Comparison of ENCODE assay signal across 17 cellular contexts in genomic region chr5:177405312-177405711, GRCh38. TPM values are rescaled to one million over a fixed set of nuclear protein-coding genes. Genes with fewer than 3 reads are reported as not detected.
DNase-seq lines count a peak whose midpoint lies in the region; ATAC-seq and TF ChIP-seq lines count a peak whose summit lies in the region.
"Had no signal": no experiment of that assay in that cellular context is flagged by ENCODE, and none has a peak within 500 bp of the region (broad histone marks: within the 10 kb centered on the region; RNA-seq: fewer than 3 reads in every experiment).

No MANE protein-coding gene starts in this region.

- DNase-seq in stimulated activated naive CD8-positive, alpha-beta T cell treated with anti-CD3 and anti-CD28 coated beads, Interleukin-15, amount 100 ng/mL, for 72 hours = no peak
- no peak for DNase-seq in stimulated activated naive CD8-positive, alpha-beta T cell treated with anti-CD3 and anti-CD28 coated beads, Interleukin-15, Interleukin-2, amounts not matched to agents 100 U/mL and 50 U/mL, for 24 hours
- DNase-seq in activated B cell treated with CpG ODN at 0.5 μM for 24 hours (no peak), memory B cell (ENCODE audit: low spot score in 2 of 2) (no peak), DMS 273 (lab: John Stamatoyannopoulos, UW; ENCODE audit: unreplicated experiment) (no peak), OCI-LY7 (ENCODE audit: low spot score) (no peak)
- DNase-seq: activated CD4-positive, alpha-beta T cell treated with anti-CD3 and anti-CD28 coated beads for 1 hour; activated gamma-delta T cell treated with Interleukin-2 at 50 U/mL for 16 hours; effector memory CD4-positive, alpha-beta T cell; small intestine had no signal

- no peak for TF ChIP-seq CTCF in activated B cell treated with CpG ODN at 0.5 μM for 24 hours (IDR thresholded peaks at IDR 0.05)
- no peak for TF ChIP-seq CTCF in OCI-LY7 (conservative IDR thresholded peaks at IDR 0.05; ENCODE audit: low read length)

- no peak overlapping the region for H3K27ac ChIP-seq in OCI-LY7 (ENCODE audit: low read depth, low read length, poor library complexity, severe bottlenecking)
- H3K27ac ChIP-seq: lower lobe of right lung had no signal

- no peak overlapping the region for H3K4me2 ChIP-seq in OCI-LY7 (ENCODE audit: low read length)

- no TSS peak for BruUV-seq in OCI-LY7 (replicated peaks; lab: Mats Ljungman, UMichigan)

- H3K79me2 ChIP-seq in OCI-LY7 (ENCODE audit: insufficient read depth, low read depth, low read length) = no peaks in the 10 kb centered on the region

- no peak for ATAC-seq in stimulated activated naive CD8-positive, alpha-beta T cell treated with anti-CD3 and anti-CD28 coated beads, Interleukin-15, amount 100 ng/mL, for 72 hours
- ATAC-seq in stimulated activated naive CD8-positive, alpha-beta T cell treated with anti-CD3 and anti-CD28 coated beads, Interleukin-15, Interleukin-2, amounts not matched to agents 100 U/mL and 50 U/mL, for 24 hours = no peak
- ATAC-seq in activated B cell treated with CpG ODN at 0.5 μM for 24 hours (ENCODE audit: low read depth) (no peak), memory B cell (ENCODE audit: low read depth) (no peak), GM18909 (IDR thresholded peaks at IDR 0.05; ENCODE audit: poor library complexity, unreplicated experiment) (no peak), HG02884 (IDR thresholded peaks at IDR 0.05; ENCODE audit: unreplicated experiment) (no peak)

- no peaks in the 10 kb centered on the region for H3K9me3 Mint-ChIP-seq in stimulated activated naive CD8-positive, alpha-beta T cell treated with anti-CD3 and anti-CD28 coated beads, Interleukin-15, amount 100 ng/mL, for 72 hours
- H3K9me3 Mint-ChIP-seq in activated B cell treated with CpG ODN at 0.5 μM for 24 hours (no peaks in the 10 kb centered on the region), memory B cell (no peaks in the 10 kb centered on the region)

- CTCF ChIA-PET in activated B cell treated with CpG ODN at 0.5 μM for 24 hours (lab: Charles Lee) = interaction anchor here (1.0 to 8.5 kb wide), 11 partner anchors 16 to 111 kb away, joined by 3 to 293 read pairs (median 10); partner anchors contain the start of genes GRK6, PDLIM7 and PRR7
- CTCF ChIA-PET in OCI-LY7 (lab: Charles Lee; ENCODE audit: unreplicated experiment) = interaction anchor here (3.5 kb wide), 1 partner anchor 47 kb away, joined by 11 read pairs; no protein-coding TSS in a partner anchor

- POLR2A ChIA-PET in activated B cell treated with CpG ODN at 0.5 μM for 24 hours (lab: Charles Lee) = interaction anchor here (4.8 to 6.3 kb wide), 4 partner anchors 21 to 50 kb away, joined by 35 to 88 read pairs (median 54); partner anchors contain the start of genes GRK6 and PRR7
- POLR2A ChIA-PET in OCI-LY7 (lab: Charles Lee) = interaction anchor here (0.6 to 2.1 kb wide), 4 partner anchors 16 to 57 kb away, joined by 3 to 9 read pairs (median 6); partner anchors contain the start of gene GRK6

- H3K36me3 ChIP-seq in OCI-LY7 (ENCODE audit: insufficient read depth, low read length) = no peaks in the 10 kb centered on the region
- H3K36me3 ChIP-seq: lower lobe of right lung had no signal

- no peak overlapping the region for H2AFZ ChIP-seq in OCI-LY7 (ENCODE audit: low read length)

- peaks cover 18% of the 10 kb centered on the region for H3K4me1 ChIP-seq in OCI-LY7 (ENCODE audit: insufficient read depth, low read length, poor library complexity, severe bottlenecking)

- H3K36me3 Mint-ChIP-seq in activated B cell treated with CpG ODN at 0.5 μM for 24 hours (ENCODE audit: low read depth) (no peaks in the 10 kb centered on the region), memory B cell (no peaks in the 10 kb centered on the region)

- H3K27me3 Mint-ChIP-seq in stimulated activated naive CD8-positive, alpha-beta T cell treated with anti-CD3 and anti-CD28 coated beads, Interleukin-15, amount 100 ng/mL, for 72 hours = peaks cover 28% of the 10 kb centered on the region
- H3K27me3 Mint-ChIP-seq in activated B cell treated with CpG ODN at 0.5 μM for 24 hours = peaks cover 5% of the 10 kb centered on the region
- no peaks in the 10 kb centered on the region for H3K27me3 Mint-ChIP-seq in memory B cell

- H3K4me1 Mint-ChIP-seq in stimulated activated naive CD8-positive, alpha-beta T cell treated with anti-CD3 and anti-CD28 coated beads, Interleukin-15, amount 100 ng/mL, for 72 hours = peaks cover 44% of the 10 kb centered on the region
- peaks cover 39% of the 10 kb centered on the region for H3K4me1 Mint-ChIP-seq in activated B cell treated with CpG ODN at 0.5 μM for 24 hours
- peaks cover 25% of the 10 kb centered on the region for H3K4me1 Mint-ChIP-seq in memory B cell

- no peaks in the 10 kb centered on the region for H3K9me3 ChIP-seq in OCI-LY7 (ENCODE audit: low read length)
- H3K9me3 ChIP-seq: lower lobe of right lung had no signal

- peak overlapping the region in 1 of 2 donors; percentile 12 for H3K27ac Mint-ChIP-seq in stimulated activated naive CD8-positive, alpha-beta T cell treated with anti-CD3 and anti-CD28 coated beads, Interleukin-15, amount 100 ng/mL, for 72 hours
- no peak overlapping the region for H3K27ac Mint-ChIP-seq in activated B cell treated with CpG ODN at 0.5 μM for 24 hours
- H3K27ac Mint-ChIP-seq in memory B cell = peak overlapping the region; percentile 75

- no peaks in the 10 kb centered on the region for H4K20me1 ChIP-seq in OCI-LY7 (ENCODE audit: insufficient read depth, low read length)

- no peaks in the 10 kb centered on the region for H3K9me2 ChIP-seq in OCI-LY7 (ENCODE audit: insufficient read depth, low read length)

- H3K4me3 Mint-ChIP-seq in stimulated activated naive CD8-positive, alpha-beta T cell treated with anti-CD3 and anti-CD28 coated beads, Interleukin-15, amount 100 ng/mL, for 72 hours = peak overlapping the region; percentile 89 to 93
- H3K4me3 Mint-ChIP-seq in activated B cell treated with CpG ODN at 0.5 μM for 24 hours (peak overlapping the region; percentile 19), memory B cell (peak overlapping the region; percentile 62)

- H3K4me3 ChIP-seq in OCI-LY7 (ENCODE audit: low read depth, low read length, poor library complexity, severe bottlenecking) = no peak overlapping the region

- intact Hi-C loops in activated B cell treated with CpG ODN at 0.5 μM for 24 hours (cut with micrococcal nuclease) (loop anchor here (2.0 kb wide), 2 partner anchors 21 to 41 kb away; partner anchors contain the start of genes GRK6 and PRR7), OCI-LY7 (cut with micrococcal nuclease; ENCODE audit: unreplicated experiment) (loop anchor here (10.0 kb wide), 1 partner anchor 189 kb away; the partner anchor contains the start of gene TMED9)

RNA-seq across cellular contexts. Expression of gene F12, which starts 4.1 kb away (rescaled TPM):
- total RNA-seq in activated B cell treated with CpG ODN at 0.5 μM for 24 hours (0.31 TPM in 1 of 2 replicates, not detected in the other), OCI-LY7 (2022) (3.0 and 3.8 TPM in 2 replicates)
- total RNA-seq in OCI-LY7 (2014; rRNA removed; shearing (Covaris generic)) = 1.2 TPM in 1 of 2 replicates, not detected in the other

RNA-seq across cellular contexts. Expression of gene PFN3, which starts 4.9 kb away (rescaled TPM):
- total RNA-seq in activated B cell treated with CpG ODN at 0.5 μM for 24 hours (not detected in 2 replicates), OCI-LY7 (2022) (not detected in 2 replicates)
- total RNA-seq in OCI-LY7 (2014; rRNA removed; shearing (Covaris generic)) = not detected in 2 replicates
- total RNA-seq: bronchial epithelial cell; lower lobe of right lung; omental fat pad; RPMI7951; T-helper 1 cell treated with Interleukin-12 subunit alpha and Interleukin-12 subunit beta and Interleukin-4 antibody, amounts not matched to agents 30 ng/mL and 1 ng/mL, for 36 hours had no signal

RNA-seq across cellular contexts. Expression of gene SLC34A1, which starts 21.1 kb away (rescaled TPM):
- total RNA-seq in activated B cell treated with CpG ODN at 0.5 μM for 24 hours (not detected in 2 replicates), OCI-LY7 (2022) (0.46 and 0.63 TPM in 2 replicates)
- 0.05 and 0.35 TPM in 2 replicates for total RNA-seq in OCI-LY7 (2014; rRNA removed; shearing (Covaris generic))
- total RNA-seq: bronchial epithelial cell; lower lobe of right lung; omental fat pad; RPMI7951; T-helper 1 cell treated with Interleukin-12 subunit alpha and Interleukin-12 subunit beta and Interleukin-4 antibody, amounts not matched to agents 30 ng/mL and 1 ng/mL, for 36 hours had no signal

RNA-seq across cellular contexts. Expression of gene GRK6, which starts 21.2 kb away (rescaled TPM):
- total RNA-seq in activated B cell treated with CpG ODN at 0.5 μM for 24 hours (90.6 and 92.6 TPM in 2 replicates), OCI-LY7 (2022) (99.4 and 102 TPM in 2 replicates)
- 43.4 and 46.2 TPM in 2 replicates for total RNA-seq in OCI-LY7 (2014; rRNA removed; shearing (Covaris generic))

RNA-seq across cellular contexts. Expression of gene PRR7, which starts 41.3 kb away (rescaled TPM):
- total RNA-seq in activated B cell treated with CpG ODN at 0.5 μM for 24 hours (2.4 and 3.2 TPM in 2 replicates), OCI-LY7 (2022) (12.5 and 12.8 TPM in 2 replicates)
- 7.0 and 13.6 TPM in 2 replicates for total RNA-seq in OCI-LY7 (2014; rRNA removed; shearing (Covaris generic))

Comparison
In these comparisons a context has a peak if more than half of its experiments do, and no peak if none do; other contexts are left out.
1. H3K4me3 Mint-ChIP-seq: peak in every context shown above with its lines; median percentile 91 in stimulated activated naive CD8-positive, alpha-beta T cell treated with anti-CD3 and anti-CD28 coated beads, Interleukin-15, amount 100 ng/mL, for 72 hours; 62 in memory B cell; 19 in activated B cell treated with CpG ODN at 0.5 μM for 24 hours.